Comparison of ENCODE assay signal across 16 cellular contexts in the genomic region with DNA sequence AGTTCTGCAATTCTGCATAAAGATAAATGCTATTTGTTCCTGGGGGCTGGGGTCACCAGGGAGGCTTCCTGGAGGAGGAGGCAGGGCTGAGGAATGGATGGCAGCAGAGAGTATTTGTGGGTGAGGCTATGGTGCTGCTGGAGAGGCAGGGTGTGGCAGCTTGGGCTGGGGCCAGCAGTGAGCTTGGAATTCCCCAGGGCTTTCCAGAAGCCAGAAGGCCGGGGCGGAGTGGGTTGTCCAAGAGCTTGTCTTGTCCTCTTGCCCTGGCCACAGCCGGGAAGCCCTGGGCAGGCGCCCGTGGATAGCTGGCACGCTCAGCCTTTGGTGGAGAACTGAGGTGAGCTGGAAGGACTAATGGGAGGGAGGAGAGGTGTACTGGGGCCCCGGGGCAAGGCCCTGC. TPM values are rescaled to one million over a fixed set of nuclear protein-coding genes. Genes with fewer than 3 reads are reported as not detected.
DNase-seq lines count a peak whose midpoint lies in the region; ATAC-seq and TF ChIP-seq lines count a peak whose summit lies in the region.
"Had no signal": no experiment of that assay in that cellular context is flagged by ENCODE, and none has a peak within 500 bp of the region (broad histone marks: within the 10 kb centered on the region; RNA-seq: fewer than 3 reads in every experiment).

No MANE protein-coding gene starts in this region.

- TF ChIP-seq CTCF in AG10803 (conservative IDR thresholded peaks at IDR 0.05; ENCODE audit: low read length): no peak
- no peak for TF ChIP-seq CTCF in epithelial cell of proximal tubule (conservative IDR thresholded peaks at IDR 0.05; ENCODE audit: low read depth, low read length)
- TF ChIP-seq CTCF in mucosa of descending colon (IDR thresholded peaks at IDR 0.05): no peak

- ATAC-seq in mucosa of descending colon: peak; percentile 89
- no peak for ATAC-seq in HG03457 (IDR thresholded peaks at IDR 0.05; ENCODE audit: unreplicated experiment)
- ATAC-seq in GM19328 (IDR thresholded peaks at IDR 0.05; ENCODE audit: unreplicated experiment): no peak
- ATAC-seq: sciatic nerve had no signal

- intact Hi-C loops in mucosa of descending colon (cut with DNase I, micrococcal nuclease): loop anchor here in 1 of 2 donors (10.0 kb wide), 1 partner anchor 172 kb away; a partner anchor contains a TSS

- H3K9me3 ChIP-seq in mucosa of descending colon: no peaks in the 10 kb centered on the region

- H3K4me3 ChIP-seq in AG10803 (ENCODE audit: low read length) (no peak overlapping the region), epithelial cell of proximal tubule (ENCODE audit: low read depth, low read length) (no peak overlapping the region), mucosa of descending colon (no peak overlapping the region)
- H3K4me3 ChIP-seq: BLaER1 had no signal

- H3K36me3 ChIP-seq in mucosa of descending colon (ENCODE audit: low read depth): no peaks in the 10 kb centered on the region
- H3K36me3 ChIP-seq: BLaER1 had no signal

- peak; percentile 35 for DNase-seq in AG10803 (ENCODE audit: low read depth)
- DNase-seq in LHCN-M2 (ENCODE audit: low read depth): peak; percentile 35
- peak; percentile 18 for DNase-seq in epithelial cell of proximal tubule (ENCODE audit: low read depth)
- DNase-seq in mucosa of descending colon: peak; percentile 86 to 88 (median 87)
- no peak for DNase-seq in RKO (ENCODE audit: low spot score)
- DNase-seq in NCI-H510A (lab: John Stamatoyannopoulos, UW): no peak
- DNase-seq: effector memory CD4-positive, alpha-beta T cell; GF-D8; hippocampal formation; IMR-90; NCI-H2081; T1000 had no signal

- H3K4me1 ChIP-seq in mucosa of descending colon (ENCODE audit: low read depth): peaks cover 14% of the 10 kb centered on the region

RNA-seq across cellular contexts. Expression of a gene that starts 27.2 kb away (rescaled TPM):
- total RNA-seq in LHCN-M2 (2014; rRNA removed) (10.6 and 14.4 TPM in 2 replicates), epithelial cell of proximal tubule (10.0 and 10.6 TPM in 2 replicates), mucosa of descending colon (10 to 100 TPM; 20.9 to 33.7 (median 25.2) TPM)
- polyA plus RNA-seq in LHCN-M2 (2012): 9.3 TPM

Comparison
In these comparisons a context has a peak if more than half of its experiments do, and no peak if none do; other contexts are left out.
1. DNase-seq: peak in AG10803 (single experiment), LHCN-M2 (single experiment), epithelial cell of proximal tubule (single experiment) and mucosa of descending colon (3 of 3); none in RKO (single experiment) and NCI-H510A (single experiment).